In genomic region chr2:184407041-184407630, GRCh38 we compare ENCODE assay signal across 7 cellular contexts.
A peak's percentile ranks its signal among the peaks of the same experiment; 100 is the strongest.
DNase-seq lines count a peak whose midpoint lies in the region; FAIRE-seq and TF ChIP-seq lines count a peak whose summit lies in the region.
"Not testable (repeated sequence)": the region's sequence is repeated elsewhere in the genome, so short reads cannot be mapped to it uniquely, and the experiment has no call there.

No MANE protein-coding gene starts in this region.

- H2BK15ac ChIP-seq in H1 (ENCODE audit: low read length) = not testable (repeated sequence)

- H3K4me3 ChIP-seq in BE2C (ENCODE audit: low read depth, low read length); PC-9; H1 (ENCODE audit: extremely low read depth in 1 of 4, insufficient read depth in 2 of 4, low read depth in 3 of 4, low read length in 4 of 4); trophoblast cell (ENCODE audit: low read depth, low read length): not testable (repeated sequence)

- intact Hi-C loops in PC-9 (cut with micrococcal nuclease; ENCODE audit: unreplicated experiment) = not testable (repeated sequence)

- H3K36me3 Mint-ChIP-seq in nephron progenitor cell (ENCODE audit: low read depth) = not testable (repeated sequence)

- not testable (repeated sequence) for H4K8ac ChIP-seq in H1 (ENCODE audit: extremely low read depth, insufficient read depth, low read length); trophoblast cell (ENCODE audit: low read depth, low read length)

- H2BK20ac ChIP-seq in H1 (ENCODE audit: low read length) = not testable (repeated sequence)

- not testable (repeated sequence) for H3K18ac ChIP-seq in H1 (ENCODE audit: extremely low read depth, low read length); trophoblast cell (ENCODE audit: low read length)

- not testable (repeated sequence) for TF ChIP-seq CTCF in BE2C (IDR thresholded peaks at IDR 0.05; ENCODE audit: low read depth, low read length); PC-9 (conservative IDR thresholded peaks at IDR 0.05); H1 (IDR thresholded peaks at IDR 0.05; ENCODE audit: control extremely low read depth in 1 of 3, insufficient read depth in 1 of 3, low read depth in 1 of 3, low read length in 3 of 3); nephron progenitor cell (IDR thresholded peaks at IDR 0.05)

- H3K79me1 ChIP-seq in H1 (ENCODE audit: low read depth, low read length); trophoblast cell (ENCODE audit: low read length): not testable (repeated sequence)

- TF ChIP-seq EP300 in H1 (IDR thresholded peaks at IDR 0.05; ENCODE audit: borderline replicate concordance in 1 of 2, low read depth in 2 of 2, low read length in 2 of 2) = peak in 1 of 2 experiments; percentile 84; a peak in 1 of 3 replicates

- not testable (repeated sequence) for H3K27ac ChIP-seq in PC-9; H1 (ENCODE audit: low read depth, low read length)
- peak overlapping the region; percentile 76 for H3K27ac ChIP-seq in trophoblast cell (ENCODE audit: low read depth, low read length)

- peaks cover 19% of the 10 kb centered on the region for H3K9me3 Mint-ChIP-seq in nephron progenitor cell

- not testable (repeated sequence) for H2BK5ac ChIP-seq in H1 (ENCODE audit: low read depth, low read length); trophoblast cell (ENCODE audit: low read depth, low read length, poor library complexity)

- FAIRE-seq in H1 (lab: Jason Lieb, UNC) = not testable (repeated sequence)

- H2BK120ac ChIP-seq in H1 (replicated peaks; ENCODE audit: low read depth, low read length); trophoblast cell (ENCODE audit: insufficient read depth, low read length, poor library complexity): not testable (repeated sequence)

- WGBS in H1 (ENCODE audit: extremely low coverage in 1 of 2, insufficient coverage in 1 of 2, insufficient read length in 1 of 2, insufficient replicate concordance in 2 of 2, low coverage in 1 of 2, low lambda C conversion rate in 2 of 2, missing lambda C conversion rate in 1 of 2), 2 experiments = 84% methylated on average over 7 of the region's 7 CpGs; no CpG with 5 or more reads in 1 of the 2 experiments
- WGBS in trophoblast cell (ENCODE audit: extremely low coverage, insufficient coverage, insufficient read length) = no CpG with 5 or more reads among the region's 7 CpGs

- TF ChIP-seq RAD21 in H1 (IDR thresholded peaks at IDR 0.05 in 1 of 2, conservative IDR thresholded peaks at IDR 0.05 in 1 of 2; ENCODE audit: low read depth in 2 of 2, low read length in 2 of 2) = not testable (repeated sequence)

- H2AFZ ChIP-seq in PC-9 = peak overlapping the region; percentile 57
- H2AFZ ChIP-seq in H1 (ENCODE audit: low read length); trophoblast cell (ENCODE audit: insufficient read depth, low read length, poor library complexity): not testable (repeated sequence)

- H3K4me1 Mint-ChIP-seq in nephron progenitor cell = not testable (repeated sequence)

- not testable (repeated sequence) for BruUV-seq in PC-9 (replicated peaks; lab: Mats Ljungman, UMichigan)

- H3K9me3 ChIP-seq in BE2C; H1 (ENCODE audit: insufficient read depth in 2 of 2, low read depth in 1 of 2, low read length in 1 of 2); trophoblast cell (ENCODE audit: insufficient read depth, low read depth, low read length): not testable (repeated sequence)
- H3K9me3 ChIP-seq in PC-9 (ENCODE audit: insufficient read depth, low read depth) = peaks cover 15% of the 10 kb centered on the region

- TF ChIP-seq POLR2A in H1 (IDR thresholded peaks at IDR 0.05; ENCODE audit: control extremely low read depth in 1 of 2, low read depth in 2 of 2, low read length in 2 of 2) = not testable (repeated sequence)

- not testable (repeated sequence) for H3K4ac ChIP-seq in H1 (replicated peaks; ENCODE audit: insufficient read length, low read depth, low read length); trophoblast cell (ENCODE audit: low read depth, low read length)

- not testable (repeated sequence) for H3K27me3 ChIP-seq in BE2C; PC-9 (ENCODE audit: insufficient read depth, low read depth); H1 (replicated peaks in 1 of 4; ENCODE audit: control insufficient read depth in 3 of 4, extremely low read depth in 1 of 4, insufficient read depth in 3 of 4, low read length in 3 of 4); trophoblast cell (ENCODE audit: insufficient read depth, low read length)

- H3K23ac ChIP-seq in H1 (ENCODE audit: insufficient read length); trophoblast cell (ENCODE audit: low read length): not testable (repeated sequence)

- not testable (repeated sequence) for H3K79me2 ChIP-seq in PC-9 (ENCODE audit: low read depth); H1 (ENCODE audit: control insufficient read depth in 1 of 2, insufficient read depth in 2 of 2, low read length in 2 of 2); trophoblast cell (ENCODE audit: control insufficient read depth, insufficient read depth, low read length, poor library complexity)

- H4K5ac ChIP-seq in H1 (ENCODE audit: insufficient read length, low read depth, low read length) = not testable (repeated sequence)

- not testable (repeated sequence) for H3K14ac ChIP-seq in H1 (ENCODE audit: insufficient read length); trophoblast cell (ENCODE audit: low read length)

- H2BK12ac ChIP-seq in H1 (ENCODE audit: low read depth, low read length); trophoblast cell (ENCODE audit: low read length): not testable (repeated sequence)

- H3K4me1 ChIP-seq in BE2C; PC-9 (replicated peaks; ENCODE audit: insufficient read depth); H1 (replicated peaks in 1 of 4; ENCODE audit: control insufficient read depth in 3 of 4, insufficient read depth in 4 of 4, low read length in 3 of 4); trophoblast cell (ENCODE audit: control insufficient read depth in 1 of 2, insufficient read depth in 2 of 2, low read length in 2 of 2): not testable (repeated sequence)

- H3F3A ChIP-seq in PC-9 (ENCODE audit: insufficient read depth, low read depth) = not testable (repeated sequence)

- H4K91ac ChIP-seq in H1 (replicated peaks; ENCODE audit: insufficient read length, low read length); trophoblast cell (ENCODE audit: low read depth, low read length): not testable (repeated sequence)

- not testable (repeated sequence) for H3K9ac ChIP-seq in H1 (replicated peaks in 1 of 4; ENCODE audit: extremely low read depth in 1 of 4, low read depth in 3 of 4, low read length in 3 of 4); trophoblast cell (ENCODE audit: low read length)

- H3K56ac ChIP-seq in H1 (replicated peaks; ENCODE audit: insufficient read length, low read depth, low read length) = not testable (repeated sequence)

- not testable (repeated sequence) for H2AK5ac ChIP-seq in H1 (ENCODE audit: low read depth, low read length); trophoblast cell (ENCODE audit: low read length)

- H3K23me2 ChIP-seq in H1 (ENCODE audit: low read depth, low read length) = not testable (repeated sequence)

- peak; percentile 39 for DNase-seq in BE2C
- DNase-seq in ELF-1 (ENCODE audit: low read depth, low spot score) = peak; percentile 75
- peak; percentile 54 to 55 for DNase-seq in PC-9
- DNase-seq in H1 (ENCODE audit: low read depth in 1 of 2, low spot score in 2 of 2) = not testable (repeated sequence)
- DNase-seq in islet precursor cell = peak; percentile 86
- peak; percentile 13 for DNase-seq in nephron progenitor cell
- peak; percentile 75 to 88 for DNase-seq in trophoblast cell

- not testable (repeated sequence) for H3K36me3 ChIP-seq in BE2C; PC-9 (ENCODE audit: low read depth); H1 (ENCODE audit: control insufficient read depth in 2 of 4, insufficient read depth in 4 of 4, low read length in 3 of 4); trophoblast cell (ENCODE audit: control insufficient read depth in 1 of 2, insufficient read depth in 2 of 2, low read length in 2 of 2)

- H4K12ac ChIP-seq in trophoblast cell (ENCODE audit: low read depth, low read length) = not testable (repeated sequence)

- H4K20me1 ChIP-seq in PC-9 (ENCODE audit: insufficient read depth); H1 (replicated peaks in 1 of 2; ENCODE audit: control insufficient read depth in 1 of 2, insufficient read depth in 2 of 2, low read length in 2 of 2): not testable (repeated sequence)

- CTCF ChIA-PET in PC-9 (lab: Charles Lee); H1 (lab: Charles Lee; ENCODE audit: partially characterized antibody): not testable (repeated sequence)

- H3K27me3 Mint-ChIP-seq in nephron progenitor cell (ENCODE audit: low read depth, poor library complexity) = not testable (repeated sequence)

- H3K4me2 ChIP-seq in PC-9; H1 (ENCODE audit: insufficient read depth in 1 of 2, low read depth in 2 of 2, low read length in 2 of 2); trophoblast cell (ENCODE audit: low read length): not testable (repeated sequence)

- not testable (repeated sequence) for H3K4me3 Mint-ChIP-seq in nephron progenitor cell

- not testable (repeated sequence) for H3K9me2 ChIP-seq in PC-9 (ENCODE audit: insufficient read depth)

- not testable (repeated sequence) for H3K27ac Mint-ChIP-seq in nephron progenitor cell

- POLR2A ChIA-PET in PC-9 (lab: Charles Lee; ENCODE audit: unreplicated experiment); H1 (lab: Charles Lee; ENCODE audit: partially characterized antibody): not testable (repeated sequence)

TF ChIP-seq in H1, 55 proteins besides CTCF, POLR2A, EP300 and RAD21:
- peak; percentile 77; the same call in 1 of the 2 replicates for TF ChIP-seq TEAD4 (IDR thresholded peaks at IDR 0.05; ENCODE audit: low read depth, low read length)
